ENCODE assay signal across 23 cellular contexts in the genomic region with DNA sequence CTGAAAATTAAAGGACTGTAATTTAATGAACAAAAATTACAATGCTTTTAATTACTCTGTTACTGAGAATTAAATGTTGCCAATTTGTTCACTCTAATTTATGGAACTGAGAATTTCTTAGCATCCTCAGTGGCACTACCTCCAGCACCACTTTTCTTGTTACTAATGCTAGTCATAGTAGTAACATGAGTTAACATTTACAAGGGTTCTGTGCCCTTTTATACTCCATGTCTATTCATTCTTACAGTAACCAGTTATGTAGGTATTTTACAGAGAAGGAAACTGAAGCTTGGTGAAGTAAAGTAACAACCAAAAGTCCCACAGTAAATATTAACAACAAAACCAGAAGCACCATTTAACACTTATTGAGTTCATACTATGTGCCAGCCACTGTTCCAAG.
"Had no signal": no experiment of that assay in that cellular context is flagged by ENCODE, and none has a peak within 500 bp of the region (broad histone marks: within the 10 kb centered on the region; RNA-seq: fewer than 3 reads in every experiment).

No MANE protein-coding gene starts in this region.

- H3K27me3 Mint-ChIP-seq: activated CD4-positive, alpha-beta memory T cell treated with anti-CD3 and anti-CD28 coated beads for 36 hours; activated naive CD8-positive, alpha-beta T cell treated with anti-CD3 and anti-CD28 coated beads, Interleukin-2, amount 10 ng/mL, durations not matched to agents 7 days and 5 days; activated T-helper 17 cell treated with anti-CD3 and anti-CD28 coated beads, Interleukin-2, amount 50 U/mL, for 72 hours had no signal

- DNase-seq: activated CD4-positive, alpha-beta memory T cell treated with anti-CD3 and anti-CD28 coated beads for 36 hours; activated CD4-positive, alpha-beta T cell treated with anti-CD3 and anti-CD28 coated beads, Interleukin-2, amount 50 U/mL, for 1 hour; activated CD8-positive, alpha-beta memory T cell treated with anti-CD3 and anti-CD28 coated beads, Interleukin-2, amount 50 U/mL, for 4 hours; activated effector memory CD4-positive, alpha-beta T cell treated with anti-CD3 and anti-CD28 coated beads, Interleukin-2, amount 50 U/mL, for 16 hours; activated naive CD4-positive, alpha-beta T cell treated with anti-CD3 and anti-CD28 coated beads for 36 hours; activated naive CD8-positive, alpha-beta T cell treated with anti-CD3 and anti-CD28 coated beads, Interleukin-2, amount 10 ng/mL, durations not matched to agents 7 days and 5 days; activated T-cell treated with anti-CD3 and anti-CD28 coated beads for 4 hours; activated T-cell treated with anti-CD3 and anti-CD28 coated beads, Interleukin-2, amount 50 U/mL, for 48 hours; adrenal gland; body of pancreas; MV-4-11; NCI-H1092; NCI-H1436 treated with DMSO at 0.1 percent for 48 hours; NCI-H1694 treated with DMSO at 0.1 percent for 48 hours; NCI-H2029; NCI-H345; NCI-H524 treated with DMSO at 0.1 percent for 48 hours; SHP77; SJCRH30; T1000 had no signal

- H3K4me3 Mint-ChIP-seq: activated CD4-positive, alpha-beta memory T cell treated with anti-CD3 and anti-CD28 coated beads for 36 hours; activated naive CD4-positive, alpha-beta T cell treated with anti-CD3 and anti-CD28 coated beads for 36 hours; activated naive CD8-positive, alpha-beta T cell treated with anti-CD3 and anti-CD28 coated beads, Interleukin-2, amount 10 ng/mL, durations not matched to agents 7 days and 5 days; activated T-helper 17 cell treated with anti-CD3 and anti-CD28 coated beads, Interleukin-2, amount 50 U/mL, for 72 hours had no signal

- H3K9me3 Mint-ChIP-seq: activated CD4-positive, alpha-beta memory T cell treated with anti-CD3 and anti-CD28 coated beads for 36 hours; activated naive CD4-positive, alpha-beta T cell treated with anti-CD3 and anti-CD28 coated beads for 36 hours; activated naive CD8-positive, alpha-beta T cell treated with anti-CD3 and anti-CD28 coated beads, Interleukin-2, amount 10 ng/mL, durations not matched to agents 7 days and 5 days; activated T-helper 17 cell treated with anti-CD3 and anti-CD28 coated beads, Interleukin-2, amount 50 U/mL, for 72 hours had no signal

- ATAC-seq: activated T-helper 17 cell treated with anti-CD3 and anti-CD28 coated beads, Interleukin-2, amount 50 U/mL, for 72 hours; body of pancreas; K562; Panc1 had no signal

- H3K27ac Mint-ChIP-seq: activated CD4-positive, alpha-beta memory T cell treated with anti-CD3 and anti-CD28 coated beads for 36 hours; activated naive CD4-positive, alpha-beta T cell treated with anti-CD3 and anti-CD28 coated beads for 36 hours; activated naive CD8-positive, alpha-beta T cell treated with anti-CD3 and anti-CD28 coated beads, Interleukin-2, amount 10 ng/mL, durations not matched to agents 7 days and 5 days; activated T-helper 17 cell treated with anti-CD3 and anti-CD28 coated beads, Interleukin-2, amount 50 U/mL, for 72 hours had no signal
